ENCODE assay signal across 8 cellular contexts in genomic region chr10:103396067-103396788, GRCh38. TPM values are rescaled to one million over a fixed set of nuclear protein-coding genes. Genes with fewer than 3 reads are reported as not detected.
DNase-seq lines count a peak whose midpoint lies in the region; ATAC-seq and TF ChIP-seq lines count a peak whose summit lies in the region.

Gene ATP5MK, minus strand, starts transcription at chr10:103396475. Its CDS starts 4,018 bp downstream, at chr10:103392457.
Gene PDCD11, plus strand, starts transcription at chr10:103396626. Its CDS starts 1,801 bp downstream, at chr10:103398427.

- H3K4me1 ChIP-seq in parathyroid adenoma (peaks cover 8% of the 10 kb centered on the region), transverse colon (peaks cover 9 to 41% (median 32%) of the 10 kb centered on the region in 4 donors)

- H3K79me2 ChIP-seq in parathyroid adenoma = peaks cover 23% of the 10 kb centered on the region

- H3K9ac ChIP-seq in parathyroid adenoma = peak within 1 kb of the TSS; percentile 88

- no peaks in the 10 kb centered on the region for H3K27me3 Mint-ChIP-seq in activated naive CD8-positive, alpha-beta T cell treated with anti-CD3 and anti-CD28 coated beads, Interleukin-2, amount 50 U/mL, for 24 hours

- H3K27ac ChIP-seq in parathyroid adenoma = peak within 1 kb of the TSS; percentile 78
- H3K27ac ChIP-seq in transverse colon = peak within 1 kb of the TSS; percentile 90 to 97 (median 93)

- no peaks in the 10 kb centered on the region for H3K9me3 ChIP-seq in parathyroid adenoma (ENCODE audit: control insufficient read depth, low read length)
- no peaks in the 10 kb centered on the region for H3K9me3 ChIP-seq in transverse colon

- TF ChIP-seq EP300 in transverse colon (IDR thresholded peaks at IDR 0.05; ENCODE audit: low read depth) = no peak

- H3K27ac Mint-ChIP-seq in activated naive CD8-positive, alpha-beta T cell treated with anti-CD3 and anti-CD28 coated beads, Interleukin-2, amount 50 U/mL, for 24 hours = peak within 1 kb of the TSS; percentile 97

- intact Hi-C loops in Right ventricle myocardium superior (cut with DNase I) = no loop called here
- intact Hi-C loops in transverse colon (cut with DNase I; ENCODE audit: low total_unique reads) = no loop called here

- in situ Hi-C loops in transverse colon (cut with MboI; ENCODE audit: low pct_ligation_motif_present in 1 of 4, low pct_unique_long_range_greater_than_20kb in 1 of 4, low sequenced_read_pairs in 3 of 4) = no loop called here

- 0 to 7% methylated on average over 3 to 53 of the region's 56 CpGs for WGBS in transverse colon (ENCODE audit: low coverage in 1 of 2), 2 donors

- H3K27me3 ChIP-seq in parathyroid adenoma (ENCODE audit: control insufficient read depth, insufficient read depth, low read length) = no peaks in the 10 kb centered on the region
- H3K27me3 ChIP-seq in transverse colon = no peaks in the 10 kb centered on the region

- peak; percentile 85 for TF ChIP-seq POLR2A in transverse colon (IDR thresholded peaks at IDR 0.05)

- H3K4me3 Mint-ChIP-seq in activated naive CD8-positive, alpha-beta T cell treated with anti-CD3 and anti-CD28 coated beads, Interleukin-2, amount 50 U/mL, for 24 hours = peak within 1 kb of the TSS; percentile 95

- no peaks in the 10 kb centered on the region for H3K9me3 Mint-ChIP-seq in activated naive CD8-positive, alpha-beta T cell treated with anti-CD3 and anti-CD28 coated beads, Interleukin-2, amount 50 U/mL, for 24 hours

- H3K4me3 ChIP-seq in GM12865 (ENCODE audit: low read depth, low read length) (peak within 1 kb of the TSS; percentile 88), parathyroid adenoma (ENCODE audit: low read depth, low read length) (peak within 1 kb of the TSS; percentile 95), transverse colon (peak within 1 kb of the TSS; percentile 77 to 99 (median 88))

- H3K4me1 Mint-ChIP-seq in activated naive CD8-positive, alpha-beta T cell treated with anti-CD3 and anti-CD28 coated beads, Interleukin-2, amount 50 U/mL, for 24 hours = peaks cover 62% of the 10 kb centered on the region

- no peaks in the 10 kb centered on the region for H3K36me3 ChIP-seq in parathyroid adenoma (ENCODE audit: control insufficient read depth, insufficient read depth, low read length)
- H3K36me3 ChIP-seq in transverse colon = peaks cover 0 to 19% (median 7%) of the 10 kb centered on the region in 4 donors

- peak within 1 kb of the TSS; percentile 87 for H3K4me2 ChIP-seq in parathyroid adenoma (ENCODE audit: low read length)

- peaks cover 70% of the 10 kb centered on the region for H3K36me3 Mint-ChIP-seq in activated naive CD8-positive, alpha-beta T cell treated with anti-CD3 and anti-CD28 coated beads, Interleukin-2, amount 50 U/mL, for 24 hours (ENCODE audit: low read depth)

- peak within 1 kb of the TSS; percentile 87 for H2AFZ ChIP-seq in parathyroid adenoma

- ATAC-seq in HG02678 (IDR thresholded peaks at IDR 0.05; ENCODE audit: unreplicated experiment) = peak; percentile 99
- peak; percentile 100 for ATAC-seq in activated naive CD8-positive, alpha-beta T cell treated with anti-CD3 and anti-CD28 coated beads, Interleukin-2, amount 50 U/mL, for 24 hours
- peak; percentile 99 for ATAC-seq in Right ventricle myocardium superior (ENCODE audit: poor library complexity)

- TF ChIP-seq CTCF in GM12865 (IDR thresholded peaks at IDR 0.05; ENCODE audit: insufficient read depth, low read depth, low read length, missing control alignments) = no peak
- no peak for TF ChIP-seq CTCF in parathyroid adenoma (IDR thresholded peaks at IDR 0.05)
- TF ChIP-seq CTCF in transverse colon (IDR thresholded peaks at IDR 0.05) = peak in 1 of 5 experiments; percentile 25

- DNase-seq in GM12865 (ENCODE audit: low read depth) (peak; percentile 98), NCI-H128 (lab: John Stamatoyannopoulos, UW; ENCODE audit: unreplicated experiment) (peak; percentile 91), SW 1271 (lab: John Stamatoyannopoulos, UW) (peak; percentile 83 to 97), Right ventricle myocardium superior (peak; percentile 99), transverse colon (peak; percentile 98)
- DNase-seq in activated naive CD8-positive, alpha-beta T cell treated with anti-CD3 and anti-CD28 coated beads, Interleukin-2, amount 50 U/mL, for 24 hours = peak; percentile 96

RNA-seq across cellular contexts. Expression of gene ATP5MK, which starts in this region (rescaled TPM):
- 1,162 TPM for total RNA-seq in Right ventricle myocardium superior
- 100 to 1,000 TPM in 3 of 4 donors, 10 to 100 TPM in 1; 13.7 to 415 (median 216) TPM for total RNA-seq in transverse colon

RNA-seq across cellular contexts. Expression of gene PDCD11, which starts in this region (rescaled TPM):
- total RNA-seq in Right ventricle myocardium superior = 10.1 TPM
- total RNA-seq in transverse colon = 10 to 100 TPM; 10.1 to 20.0 (median 13.3) TPM

Comparison
In these comparisons a context has a peak if more than half of its experiments do, and no peak if none do; other contexts are left out.
1. Peak in every context shown above with its lines: DNase-seq, ATAC-seq, H3K4me3 ChIP-seq and H3K27ac ChIP-seq.